Comparison of ENCODE assay signal across 9 cellular contexts in genomic region chr10:1712944-1713671, GRCh38. TPM values are rescaled to one million over a fixed set of nuclear protein-coding genes. Genes with fewer than 3 reads are reported as not detected.
"Had no signal": no experiment of that assay in that cellular context is flagged by ENCODE, and none has a peak within 500 bp of the region (broad histone marks: within the 10 kb centered on the region; RNA-seq: fewer than 3 reads in every experiment).

No MANE protein-coding gene starts in this region.

- DNase-seq: GM23248, GOT3, H7, H9, HCEC 1CT, HFFc6 had no signal

- H3K9me3 ChIP-seq: HAP-1 had no signal

- H3K4me1 ChIP-seq: HAP-1 had no signal

- H3K4me3 ChIP-seq: GM23248, GM23338, HAP-1 had no signal

- ATAC-seq: GM23338, HCT116 had no signal

- H3K36me3 ChIP-seq: HAP-1 had no signal

- H3K27ac ChIP-seq: GM23248 had no signal

- H3K9ac ChIP-seq: GM23248 had no signal

- H3K27ac Mint-ChIP-seq: GM23338, H9, HFFc6 had no signal

- H3K4me3 Mint-ChIP-seq: GM23338, H9, HFFc6 had no signal

- H3K9me3 Mint-ChIP-seq: GM23338 had no signal

RNA-seq across cellular contexts. Expression of gene ADARB2, which starts 24.2 kb away (rescaled TPM):
- total RNA-seq: GM23248, HFFc6 had no signal
- polyA plus RNA-seq: GM23248 had no signal
